Comparison of ENCODE assay signal across 16 cellular contexts in the genomic region with DNA sequence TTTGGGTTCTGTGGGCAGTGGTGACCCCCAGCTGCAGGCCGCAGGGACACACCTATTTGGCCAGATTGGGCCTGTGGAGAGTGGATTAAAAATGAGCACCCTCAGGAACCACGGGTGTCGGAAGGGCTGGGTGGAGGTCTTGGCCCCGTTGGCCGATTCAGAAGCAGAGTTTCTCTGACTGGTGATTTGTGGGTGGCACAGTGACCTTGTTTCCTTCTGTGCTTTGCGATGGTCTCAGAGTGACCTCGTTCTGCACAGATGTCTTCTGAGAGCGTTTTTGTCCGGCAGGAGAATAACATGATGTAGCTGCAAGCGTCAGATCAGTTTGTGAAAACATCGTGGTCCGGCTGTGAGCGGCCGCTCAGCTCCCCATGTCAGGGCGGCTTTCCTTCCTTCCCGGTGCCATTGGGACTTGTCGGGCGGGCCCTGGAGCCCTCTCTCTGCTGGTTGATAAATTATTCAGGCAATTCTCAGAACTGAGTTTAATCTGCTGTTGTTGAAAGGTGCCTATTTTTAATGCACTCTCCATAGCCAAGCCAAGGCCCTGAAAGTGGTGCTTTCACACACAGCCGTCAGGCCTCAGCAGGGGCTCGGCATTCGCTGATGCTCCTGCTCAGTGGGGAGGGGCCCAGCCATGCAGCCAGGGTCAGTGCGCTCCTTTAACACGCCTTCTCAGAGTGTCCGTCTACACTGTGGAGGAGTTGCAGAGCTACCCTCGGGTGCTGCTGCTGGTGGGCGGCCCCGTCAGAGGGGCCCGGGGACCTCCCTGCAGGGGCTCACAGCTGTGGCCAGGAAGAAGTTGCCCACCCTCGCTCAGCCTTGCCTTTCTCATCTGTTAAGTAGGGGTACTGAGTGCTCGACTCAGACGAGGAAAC. TPM values are rescaled to one million over a fixed set of nuclear protein-coding genes. Genes with fewer than 3 reads are reported as not detected.
"Had no signal": no experiment of that assay in that cellular context is flagged by ENCODE, and none has a peak within 500 bp of the region (broad histone marks: within the 10 kb centered on the region; RNA-seq: fewer than 3 reads in every experiment).

No MANE protein-coding gene starts in this region.

- H3K27ac Mint-ChIP-seq: activated CD8-positive, alpha-beta T cell treated with anti-CD3 and anti-CD28 coated beads for 36 hours; progenitor cell of endocrine pancreas; T-cell had no signal

- H3K4me3 Mint-ChIP-seq: activated CD8-positive, alpha-beta T cell treated with anti-CD3 and anti-CD28 coated beads for 36 hours; naive B cell; T-cell had no signal

- H3K27me3 Mint-ChIP-seq: activated CD8-positive, alpha-beta T cell treated with anti-CD3 and anti-CD28 coated beads for 36 hours; naive B cell; T-cell had no signal

- H3K4me1 ChIP-seq: sigmoid colon had no signal

- DNase-seq: activated CD4-positive, alpha-beta T cell treated with anti-CD3 and anti-CD28 coated beads for 4 hours; activated CD8-positive, alpha-beta T cell treated with anti-CD3 and anti-CD28 coated beads for 36 hours; activated naive CD4-positive, alpha-beta T cell treated with Interleukin-2 at 50 U/mL for 16 hours; effector CD4-positive, alpha-beta T cell; foreskin melanocyte; lower lobe of right lung; naive B cell; nucleus accumbens; sigmoid colon; stimulated activated CD4-positive, alpha-beta T cell treated with anti-CD3 and anti-CD28 coated beads, Interleukin-2, amount 100 ng/mL, for 24 hours; stimulated activated naive CD4-positive, alpha-beta T cell treated with Interleukin-2 at 50 U/mL for 16 hours; WERI-Rb-1 had no signal

- H3K27ac ChIP-seq: cardiac muscle cell, heart left ventricle, lower lobe of right lung, sigmoid colon, WERI-Rb-1 had no signal

- H3K36me3 ChIP-seq: cardiac muscle cell, lower lobe of right lung, sigmoid colon, WERI-Rb-1 had no signal

- ATAC-seq: activated CD8-positive, alpha-beta T cell treated with anti-CD3 and anti-CD28 coated beads for 36 hours; heart left ventricle; lower lobe of right lung; T-cell had no signal

- H3K4me3 ChIP-seq: cardiac muscle cell, heart left ventricle, lower lobe of right lung, sigmoid colon had no signal

- H3K27me3 ChIP-seq: cardiac muscle cell had no signal

RNA-seq across cellular contexts. Expression of gene TRPM2, which starts 26.8 kb away (rescaled TPM):
- total RNA-seq: cardiac muscle cell had no signal
- polyA plus RNA-seq: cardiac muscle cell had no signal
